20 cellular contexts compared by ENCODE assay signal in genomic region chr15:70244978-70245542, GRCh38.
DNase-seq lines count a peak whose midpoint lies in the region; ATAC-seq, FAIRE-seq and TF ChIP-seq lines count a peak whose summit lies in the region.
"Had no signal": no experiment of that assay in that cellular context is flagged by ENCODE, and none has a peak within 500 bp of the region (broad histone marks: within the 10 kb centered on the region; RNA-seq: fewer than 3 reads in every experiment).

No MANE protein-coding gene starts in this region.

- no TSS peak for BruUV-seq in A673 (replicated peaks; lab: Mats Ljungman, UMichigan)

- peaks cover 89% of the 10 kb centered on the region for H3K4me1 ChIP-seq in OCI-LY3 (ENCODE audit: low read length)
- peaks cover 13% of the 10 kb centered on the region for H3K4me1 ChIP-seq in A673 (ENCODE audit: insufficient read depth, low read length, poor library complexity, severe bottlenecking)

- H3K79me2 ChIP-seq in OCI-LY3 (ENCODE audit: low read length) = no peaks in the 10 kb centered on the region

- ATAC-seq in left lobe of liver = peak; percentile 95
- ATAC-seq: K562 had no signal

- H3K9me3 Mint-ChIP-seq in activated naive CD4-positive, alpha-beta T cell treated with anti-CD3 and anti-CD28 coated beads, Interleukin-2, amount 10 ng/mL, durations not matched to agents 7 days and 5 days = no peaks in the 10 kb centered on the region
- H3K9me3 Mint-ChIP-seq in activated T-helper 1 cell treated with anti-CD3 and anti-CD28 coated beads, Interleukin-12 subunit alpha, Interleukin-12 subunit beta, Interleukin-2, Interleukin-4 antibody, amounts not matched to agents 30 ng/mL and 10 ng/mL and 1 ng/mL, durations not matched to agents 14 hours and 24 hours and 36 hours = no peaks in the 10 kb centered on the region
- H3K9me3 Mint-ChIP-seq: CD4-positive, alpha-beta memory T cell; HFFc6 had no signal

- peak overlapping the region; percentile 95 for H3K27ac ChIP-seq in OCI-LY3 (ENCODE audit: low read length)
- H3K27ac ChIP-seq in A673 (ENCODE audit: low read depth, low read length, poor library complexity, severe bottlenecking) = no peak overlapping the region
- H3K27ac ChIP-seq: HL-60 had no signal

- TF ChIP-seq CTCF in OCI-LY3 (IDR thresholded peaks at IDR 0.05; ENCODE audit: low read depth, low read length) (no peak), A673 (conservative IDR thresholded peaks at IDR 0.05; ENCODE audit: low read depth, low read length) (no peak)

- H3K36me3 ChIP-seq in OCI-LY3 (replicated peaks; ENCODE audit: low read depth, low read length) (no peaks in the 10 kb centered on the region), A673 (ENCODE audit: insufficient read depth, low read length, poor library complexity, severe bottlenecking) (no peaks in the 10 kb centered on the region)

- no peak overlapping the region for H3K4me3 ChIP-seq in OCI-LY3 (ENCODE audit: low read length)
- H3K4me3 ChIP-seq in A673 (ENCODE audit: low read depth, low read length, poor library complexity, severe bottlenecking) = no peak overlapping the region
- H3K4me3 ChIP-seq: K562 had no signal

- peak overlapping the region; percentile 55 for H3K4me2 ChIP-seq in OCI-LY3 (ENCODE audit: low read length)

- peaks cover 1% of the 10 kb centered on the region for H3K27me3 Mint-ChIP-seq in activated naive CD4-positive, alpha-beta T cell treated with anti-CD3 and anti-CD28 coated beads, Interleukin-2, amount 10 ng/mL, durations not matched to agents 7 days and 5 days
- peaks cover 34% of the 10 kb centered on the region for H3K27me3 Mint-ChIP-seq in activated T-helper 1 cell treated with anti-CD3 and anti-CD28 coated beads, Interleukin-12 subunit alpha, Interleukin-12 subunit beta, Interleukin-2, Interleukin-4 antibody, amounts not matched to agents 30 ng/mL and 10 ng/mL and 1 ng/mL, durations not matched to agents 14 hours and 24 hours and 36 hours (ENCODE audit: insufficient read depth)
- H3K27me3 Mint-ChIP-seq: CD4-positive, alpha-beta memory T cell had no signal

- CTCF ChIA-PET in activated naive CD4-positive, alpha-beta T cell treated with anti-CD3 and anti-CD28 coated beads, Interleukin-2, amount 10 ng/mL, durations not matched to agents 7 days and 5 days (lab: Charles Lee) = interaction anchor here (1.5 kb wide), 1 partner anchor 19 kb away, joined by 3 read pairs; no protein-coding TSS in a partner anchor
- CTCF ChIA-PET in A673 (lab: Charles Lee) = no interaction called here

- POLR2A ChIA-PET in A673 (lab: Charles Lee; ENCODE audit: low non-redundant PET) = no interaction called here

- peak overlapping the region; percentile 71 for H3K9ac ChIP-seq in OCI-LY3 (ENCODE audit: low read length)

- H3K4me1 Mint-ChIP-seq in activated naive CD4-positive, alpha-beta T cell treated with anti-CD3 and anti-CD28 coated beads, Interleukin-2, amount 10 ng/mL, durations not matched to agents 7 days and 5 days = peaks cover 82% of the 10 kb centered on the region
- H3K4me1 Mint-ChIP-seq in activated T-helper 1 cell treated with anti-CD3 and anti-CD28 coated beads, Interleukin-12 subunit alpha, Interleukin-12 subunit beta, Interleukin-2, Interleukin-4 antibody, amounts not matched to agents 30 ng/mL and 10 ng/mL and 1 ng/mL, durations not matched to agents 14 hours and 24 hours and 36 hours (ENCODE audit: low read depth) = peaks cover 32% of the 10 kb centered on the region

- H3K27me3 ChIP-seq in OCI-LY3 (ENCODE audit: low read depth, low read length) (no peaks in the 10 kb centered on the region), A673 (replicated peaks; ENCODE audit: insufficient read depth, low read depth, low read length, poor library complexity) (no peaks in the 10 kb centered on the region)

- peak; percentile 14 for DNase-seq in activated naive CD4-positive, alpha-beta T cell treated with anti-CD3 and anti-CD28 coated beads, Interleukin-2, amount 10 ng/mL, durations not matched to agents 7 days and 5 days
- no peak for DNase-seq in activated naive CD4-positive, alpha-beta T cell (lab: John Stamatoyannopoulos, UW)
- DNase-seq in left lobe of liver (ENCODE audit: low spot score) (peak; percentile 77), urothelium cell line (ENCODE audit: low spot score) (no peak), A673 (ENCODE audit: low spot score) (no peak)
- no peak for DNase-seq in activated T-helper 1 cell treated with anti-CD3 and anti-CD28 coated beads, Interleukin-12 subunit alpha, Interleukin-12 subunit beta, Interleukin-2, Interleukin-4 antibody, amounts not matched to agents 30 ng/mL and 10 ng/mL and 1 ng/mL, durations not matched to agents 14 hours and 24 hours and 36 hours (ENCODE audit: low spot score)
- DNase-seq: CD4-positive, alpha-beta memory T cell; DMS79 treated with DMSO at 0.1 percent for 48 hours; HFFc6; NCI-H1048; NCI-H146; NCI-H2081 treated with DMSO at 0.1 percent for 48 hours; NCI-H345 had no signal

- H4K20me1 ChIP-seq in OCI-LY3 (ENCODE audit: insufficient read depth, low read length) = no peaks in the 10 kb centered on the region

- H3K4me3 Mint-ChIP-seq in activated naive CD4-positive, alpha-beta T cell treated with anti-CD3 and anti-CD28 coated beads, Interleukin-2, amount 10 ng/mL, durations not matched to agents 7 days and 5 days = no peak overlapping the region
- no peak overlapping the region for H3K4me3 Mint-ChIP-seq in activated T-helper 1 cell treated with anti-CD3 and anti-CD28 coated beads, Interleukin-12 subunit alpha, Interleukin-12 subunit beta, Interleukin-2, Interleukin-4 antibody, amounts not matched to agents 30 ng/mL and 10 ng/mL and 1 ng/mL, durations not matched to agents 14 hours and 24 hours and 36 hours
- H3K4me3 Mint-ChIP-seq: CD4-positive, alpha-beta memory T cell; HFFc6 had no signal

- H3K9me3 ChIP-seq in OCI-LY3 (ENCODE audit: insufficient read depth, low read length) (no peaks in the 10 kb centered on the region), A673 (ENCODE audit: low read depth, low read length, poor library complexity, severe bottlenecking) (no peaks in the 10 kb centered on the region)

- intact Hi-C loops in activated T-helper 1 cell treated with anti-CD3 and anti-CD28 coated beads, Interleukin-12 subunit alpha, Interleukin-12 subunit beta, Interleukin-2, Interleukin-4 antibody, amounts not matched to agents 30 ng/mL and 10 ng/mL and 1 ng/mL, durations not matched to agents 14 hours and 24 hours and 36 hours (cut with micrococcal nuclease) = no loop called here
- intact Hi-C loops in A673 (cut with micrococcal nuclease; ENCODE audit: unreplicated experiment) = no loop called here

- FAIRE-seq in urothelium cell line (lab: Jason Lieb, UNC) = peak; percentile 13
- FAIRE-seq: D721Med, G401.6, H1, K562, RCC 7860 had no signal

- no peaks in the 10 kb centered on the region for H3K36me3 Mint-ChIP-seq in activated naive CD4-positive, alpha-beta T cell treated with anti-CD3 and anti-CD28 coated beads, Interleukin-2, amount 10 ng/mL, durations not matched to agents 7 days and 5 days
- no peaks in the 10 kb centered on the region for H3K36me3 Mint-ChIP-seq in activated T-helper 1 cell treated with anti-CD3 and anti-CD28 coated beads, Interleukin-12 subunit alpha, Interleukin-12 subunit beta, Interleukin-2, Interleukin-4 antibody, amounts not matched to agents 30 ng/mL and 10 ng/mL and 1 ng/mL, durations not matched to agents 14 hours and 24 hours and 36 hours (ENCODE audit: low read depth)
- H3K36me3 Mint-ChIP-seq: CD4-positive, alpha-beta memory T cell had no signal

- 0 out of 2 replicates have a peak overlapping the region, but pooled peaks have one; percentile 18 for H2AFZ ChIP-seq in OCI-LY3 (ENCODE audit: low read depth, low read length)

- no peak overlapping the region for H3K27ac Mint-ChIP-seq in activated naive CD4-positive, alpha-beta T cell treated with anti-CD3 and anti-CD28 coated beads, Interleukin-2, amount 10 ng/mL, durations not matched to agents 7 days and 5 days
- H3K27ac Mint-ChIP-seq in activated T-helper 1 cell treated with anti-CD3 and anti-CD28 coated beads, Interleukin-12 subunit alpha, Interleukin-12 subunit beta, Interleukin-2, Interleukin-4 antibody, amounts not matched to agents 30 ng/mL and 10 ng/mL and 1 ng/mL, durations not matched to agents 14 hours and 24 hours and 36 hours = no peak overlapping the region
- H3K27ac Mint-ChIP-seq: CD4-positive, alpha-beta memory T cell; HFFc6 had no signal

Comparison
In these comparisons a context has a peak if more than half of its experiments do, and no peak if none do; other contexts are left out.
1. DNase-seq: peak in activated naive CD4-positive, alpha-beta T cell treated with anti-CD3 and anti-CD28 coated beads, Interleukin-2, amount 10 ng/mL, durations not matched to agents 7 days and 5 days (single experiment) and left lobe of liver (single experiment); none in activated naive CD4-positive, alpha-beta T cell (0 of 4), urothelium cell line (single experiment), activated T-helper 1 cell treated with anti-CD3 and anti-CD28 coated beads, Interleukin-12 subunit alpha, Interleukin-12 subunit beta, Interleukin-2, Interleukin-4 antibody, amounts not matched to agents 30 ng/mL and 10 ng/mL and 1 ng/mL, durations not matched to agents 14 hours and 24 hours and 36 hours (single experiment) and A673 (single experiment).